9 cellular contexts compared by ENCODE assay signal in the genomic region with DNA sequence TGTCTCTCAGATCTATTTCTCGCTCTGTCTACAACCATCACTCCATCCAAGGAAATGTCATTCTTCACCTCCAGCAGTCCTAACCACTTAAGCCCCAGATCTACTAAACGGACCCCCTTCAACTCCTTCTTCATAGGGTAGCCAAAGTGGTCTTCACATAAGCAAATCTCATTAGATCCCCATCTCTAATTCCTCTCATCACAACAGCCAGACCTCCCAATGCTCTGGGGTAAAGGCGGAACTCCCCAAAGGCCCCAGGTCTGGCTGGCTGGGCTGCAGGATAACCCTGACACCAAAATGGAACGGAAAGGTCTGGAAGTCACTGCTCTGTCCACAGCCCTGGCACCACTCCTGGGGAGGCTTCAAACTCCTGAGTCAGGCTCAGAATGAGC. TPM values are rescaled to one million over a fixed set of nuclear protein-coding genes. Genes with fewer than 3 reads are reported as not detected.
A peak's percentile ranks its signal among the peaks of the same experiment; 100 is the strongest.
DNase-seq lines count a peak whose midpoint lies in the region; ATAC-seq and TF ChIP-seq lines count a peak whose summit lies in the region.
"Had no signal": no experiment of that assay in that cellular context is flagged by ENCODE, and none has a peak within 500 bp of the region (broad histone marks: within the 10 kb centered on the region; RNA-seq: fewer than 3 reads in every experiment).

No MANE protein-coding gene starts in this region.

- peak overlapping the region; percentile 13 to 81 for H3K9ac ChIP-seq in colonic mucosa (ENCODE audit: low read depth in 2 of 2, low read length in 2 of 2)

- no peaks in the 10 kb centered on the region for H3K9me3 Mint-ChIP-seq in nephron progenitor cell

- H3K9me3 ChIP-seq in AG04450 (ENCODE audit: control insufficient read depth, insufficient read depth, low read length) = no peaks in the 10 kb centered on the region
- H3K9me3 ChIP-seq in colonic mucosa = no peaks in the 10 kb centered on the region

- H3K27me3 Mint-ChIP-seq in nephron progenitor cell (ENCODE audit: low read depth, poor library complexity) = no peaks in the 10 kb centered on the region

- H3K4me1 ChIP-seq in colonic mucosa = peaks cover 30% of the 10 kb centered on the region

- H3K27ac ChIP-seq in AG04450 (ENCODE audit: low read depth, low read length) (peak overlapping the region; percentile 69), colonic mucosa (peak overlapping the region; percentile 85)

- TF ChIP-seq CTCF in AG04450 (IDR thresholded peaks at IDR 0.05; ENCODE audit: low read depth, low read length) (no peak), colonic mucosa (IDR thresholded peaks at IDR 0.05) (no peak), nephron progenitor cell (IDR thresholded peaks at IDR 0.05) (no peak)

- H3K36me3 ChIP-seq in colonic mucosa = no peaks in the 10 kb centered on the region

- POLR2A ChIA-PET in AG04450 (lab: Yijun Ruan, JAX) = interaction anchor here (0.6 to 1.1 kb wide), 5 partner anchors 11 to 71 kb away, joined by 3 to 12 read pairs (median 7); a partner anchor contains a TSS

- peak overlapping the region; percentile 96 for H3K27ac Mint-ChIP-seq in nephron progenitor cell

- H3K4me1 Mint-ChIP-seq in nephron progenitor cell = peaks cover 80% of the 10 kb centered on the region

- DNase-seq in AG04450 (ENCODE audit: low read depth, low spot score) = no peak
- DNase-seq in NCI-H82 (lab: John Stamatoyannopoulos, UW) = peak; percentile 71
- DNase-seq in colonic mucosa = no peak
- no peak for DNase-seq in nephron progenitor cell
- DNase-seq in NCI-H1694 (lab: John Stamatoyannopoulos, UW) = no peak
- no peak for DNase-seq in left lobe of liver (ENCODE audit: low spot score)
- DNase-seq in SHP77 (lab: John Stamatoyannopoulos, UW) = no peak
- DNase-seq: NCI-H1105 treated with DMSO at 0.1 percent for 48 hours had no signal

- intact Hi-C loops in colonic mucosa (cut with DNase I) = no loop called here

- H3K36me3 Mint-ChIP-seq in nephron progenitor cell (ENCODE audit: low read depth) = peaks cover 12% of the 10 kb centered on the region

- CTCF ChIA-PET in AG04450 (lab: Charles Lee) = interaction anchor here (0.6 kb wide), 1 partner anchor 151 kb away, joined by 5 read pairs; no protein-coding TSS in a partner anchor

- ATAC-seq in GM18505 (IDR thresholded peaks at IDR 0.05; ENCODE audit: unreplicated experiment) (no peak), left lobe of liver (no peak)

- H3K4me3 Mint-ChIP-seq in nephron progenitor cell = peak overlapping the region; percentile 63

- H3K27me3 ChIP-seq in AG04450 (ENCODE audit: control insufficient read depth, insufficient read depth, low read length) (no peaks in the 10 kb centered on the region), colonic mucosa (no peaks in the 10 kb centered on the region)

- no peak for TF ChIP-seq POLR2A in GM18505 (IDR thresholded peaks at IDR 0.05; ENCODE audit: borderline replicate concordance, extremely low read depth, insufficient read depth, insufficient read length)

- H3K4me3 ChIP-seq in AG04450 (ENCODE audit: low read depth, low read length) = no peak overlapping the region
- H3K4me3 ChIP-seq in colonic mucosa = no peak overlapping the region

RNA-seq across cellular contexts. Expression of a gene that starts 11.1 kb away (rescaled TPM):
- 12.4 and 18.2 TPM in 2 replicates for polyA plus RNA-seq in AG04450 (2011; rRNA removed)
- polyA minus RNA-seq in AG04450 (2011; rRNA and poly(A)+ RNA removed) = 30.8 and 35.7 TPM in 2 replicates
- 1 to 10 TPM; 6.9 to 8.1 TPM for total RNA-seq in colonic mucosa
- 14.7 TPM for total RNA-seq in left lobe of liver

RNA-seq across cellular contexts. Expression of a gene that starts 26.6 kb away (rescaled TPM):
- polyA plus RNA-seq in AG04450 (2011; rRNA removed) = 4.0 and 5.9 TPM in 2 replicates
- polyA minus RNA-seq in AG04450 (2011; rRNA and poly(A)+ RNA removed) = 6.3 and 11.3 TPM in 2 replicates
- total RNA-seq in colonic mucosa (10 to 100 TPM; 31.3 to 38.8 TPM), left lobe of liver (20.1 TPM)
